1 cellular context compared by ENCODE assay signal in the genomic region with DNA sequence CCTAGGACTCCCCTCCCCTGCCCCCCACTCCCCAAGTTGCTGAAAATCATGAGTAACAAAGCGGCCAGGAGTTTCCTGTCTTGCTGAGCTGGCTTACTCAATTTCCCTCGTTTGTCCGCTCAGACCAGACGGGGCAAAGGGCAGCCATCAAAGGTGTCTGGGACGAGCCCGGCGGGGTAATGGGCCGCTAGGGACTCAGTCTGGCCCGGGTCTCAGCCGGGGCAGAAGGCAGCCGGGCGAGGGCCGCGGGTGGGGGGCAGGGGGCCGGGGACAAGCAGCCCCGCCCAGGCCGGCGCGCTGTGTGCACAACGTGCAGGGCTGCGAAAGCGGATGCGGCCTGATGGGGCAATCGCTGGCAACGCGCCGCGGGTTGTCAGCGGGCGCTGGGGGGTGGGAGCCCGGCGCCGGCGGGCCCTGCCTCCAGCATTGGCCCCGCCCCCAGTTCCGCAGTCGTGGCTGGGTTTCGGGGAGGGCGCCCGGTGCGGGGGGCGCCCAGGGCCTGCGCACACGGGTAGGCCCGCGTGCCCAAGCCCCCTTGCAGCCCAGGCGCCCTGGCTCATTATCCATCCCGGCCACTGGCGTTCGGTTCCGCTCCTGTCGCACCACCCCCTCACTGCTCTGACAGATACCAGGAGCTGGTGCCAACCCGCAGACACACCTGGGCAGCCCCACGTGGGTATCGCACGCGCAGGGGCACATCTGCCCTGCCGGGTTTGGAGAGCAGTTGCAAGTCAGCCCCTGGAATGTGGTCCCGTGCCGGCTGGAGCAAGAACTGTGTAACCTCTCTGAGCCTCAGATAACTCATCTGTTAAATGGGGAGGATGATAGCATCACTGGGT.
TF ChIP-seq lines count a peak whose summit lies in the region.

No MANE protein-coding gene starts in this region.

TF ChIP-seq in HepG2, 621 proteins besides CTCF, POLR2A, EP300 and RAD21 (continued from another document and continues in another):
- TF ChIP-seq, protein P1, sequence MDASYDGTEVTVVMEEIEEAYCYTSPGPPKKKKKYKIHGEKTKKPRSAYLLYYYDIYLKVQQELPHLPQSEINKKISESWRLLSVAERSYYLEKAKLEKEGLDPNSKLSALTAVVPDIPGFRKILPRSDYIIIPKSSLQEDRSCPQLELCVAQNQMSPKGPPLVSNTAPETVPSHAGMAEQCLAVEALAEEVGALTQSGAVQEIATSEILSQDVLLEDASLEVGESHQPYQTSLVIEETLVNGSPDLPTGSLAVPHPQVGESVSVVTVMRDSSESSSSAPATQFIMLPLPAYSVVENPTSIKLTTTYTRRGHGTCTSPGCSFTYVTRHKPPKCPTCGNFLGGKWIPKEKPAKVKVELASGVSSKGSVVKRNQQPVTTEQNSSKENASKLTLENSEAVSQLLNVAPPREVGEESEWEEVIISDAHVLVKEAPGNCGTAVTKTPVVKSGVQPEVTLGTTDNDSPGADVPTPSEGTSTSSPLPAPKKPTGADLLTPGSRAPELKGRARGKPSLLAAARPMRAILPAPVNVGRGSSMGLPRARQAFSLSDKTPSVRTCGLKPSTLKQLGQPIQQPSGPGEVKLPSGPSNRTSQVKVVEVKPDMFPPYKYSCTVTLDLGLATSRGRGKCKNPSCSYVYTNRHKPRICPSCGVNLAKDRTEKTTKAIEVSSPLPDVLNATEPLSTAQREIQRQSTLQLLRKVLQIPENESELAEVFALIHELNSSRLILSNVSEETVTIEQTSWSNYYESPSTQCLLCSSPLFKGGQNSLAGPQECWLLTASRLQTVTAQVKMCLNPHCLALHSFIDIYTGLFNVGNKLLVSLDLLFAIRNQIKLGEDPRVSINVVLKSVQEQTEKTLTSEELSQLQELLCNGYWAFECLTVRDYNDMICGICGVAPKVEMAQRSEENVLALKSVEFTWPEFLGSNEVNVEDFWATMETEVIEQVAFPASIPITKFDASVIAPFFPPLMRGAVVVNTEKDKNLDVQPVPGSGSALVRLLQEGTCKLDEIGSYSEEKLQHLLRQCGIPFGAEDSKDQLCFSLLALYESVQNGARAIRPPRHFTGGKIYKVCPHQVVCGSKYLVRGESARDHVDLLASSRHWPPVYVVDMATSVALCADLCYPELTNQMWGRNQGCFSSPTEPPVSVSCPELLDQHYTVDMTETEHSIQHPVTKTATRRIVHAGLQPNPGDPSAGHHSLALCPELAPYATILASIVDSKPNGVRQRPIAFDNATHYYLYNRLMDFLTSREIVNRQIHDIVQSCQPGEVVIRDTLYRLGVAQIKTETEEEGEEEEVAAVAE (CRISPR knock-in tag; IDR thresholded peaks at IDR 0.05; ENCODE audit: borderline replicate concordance), result no peak
- peak; percentile 67; the same call in 1 of the 2 replicates for TF ChIP-seq MAF1 (CRISPR knock-in tag; IDR thresholded peaks at IDR 0.05; ENCODE audit: borderline replicate concordance)
- TF ChIP-seq ZSCAN25 (CRISPR knock-in tag; IDR thresholded peaks at IDR 0.05), result peak; percentile 86
- TF ChIP-seq ZNF484 (CRISPR knock-in tag; IDR thresholded peaks at IDR 0.05; ENCODE audit: borderline replicate concordance, low read depth), result no peak
- no peak for TF ChIP-seq PAWR (CRISPR knock-in tag; IDR thresholded peaks at IDR 0.05; ENCODE audit: borderline replicate concordance)
- TF ChIP-seq ARNT2 (CRISPR knock-in tag; IDR thresholded peaks at IDR 0.05; ENCODE audit: low read depth), result peak; percentile 63; the same call in 1 of the 2 replicates
- 0 out of 2 replicates have a peak, but pooled peaks have one; percentile 8 for TF ChIP-seq ZNF577 (CRISPR knock-in tag; IDR thresholded peaks at IDR 0.05; ENCODE audit: borderline replicate concordance, low read depth)
- TF ChIP-seq, protein P2, sequence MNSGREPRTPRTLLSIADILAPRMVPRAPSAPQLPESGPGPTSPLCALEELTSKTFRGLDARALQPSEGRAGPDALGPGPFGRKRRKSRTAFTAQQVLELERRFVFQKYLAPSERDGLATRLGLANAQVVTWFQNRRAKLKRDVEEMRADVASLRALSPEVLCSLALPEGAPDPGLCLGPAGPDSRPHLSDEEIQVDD (CRISPR knock-in tag; IDR thresholded peaks at IDR 0.05; ENCODE audit: borderline replicate concordance), result no peak
- TF ChIP-seq ZNF737 (CRISPR knock-in tag; IDR thresholded peaks at IDR 0.05; ENCODE audit: borderline replicate concordance), result no peak
- no peak for TF ChIP-seq ZNF136 (CRISPR knock-in tag; IDR thresholded peaks at IDR 0.05; ENCODE audit: low read depth)
- TF ChIP-seq, protein P3, sequence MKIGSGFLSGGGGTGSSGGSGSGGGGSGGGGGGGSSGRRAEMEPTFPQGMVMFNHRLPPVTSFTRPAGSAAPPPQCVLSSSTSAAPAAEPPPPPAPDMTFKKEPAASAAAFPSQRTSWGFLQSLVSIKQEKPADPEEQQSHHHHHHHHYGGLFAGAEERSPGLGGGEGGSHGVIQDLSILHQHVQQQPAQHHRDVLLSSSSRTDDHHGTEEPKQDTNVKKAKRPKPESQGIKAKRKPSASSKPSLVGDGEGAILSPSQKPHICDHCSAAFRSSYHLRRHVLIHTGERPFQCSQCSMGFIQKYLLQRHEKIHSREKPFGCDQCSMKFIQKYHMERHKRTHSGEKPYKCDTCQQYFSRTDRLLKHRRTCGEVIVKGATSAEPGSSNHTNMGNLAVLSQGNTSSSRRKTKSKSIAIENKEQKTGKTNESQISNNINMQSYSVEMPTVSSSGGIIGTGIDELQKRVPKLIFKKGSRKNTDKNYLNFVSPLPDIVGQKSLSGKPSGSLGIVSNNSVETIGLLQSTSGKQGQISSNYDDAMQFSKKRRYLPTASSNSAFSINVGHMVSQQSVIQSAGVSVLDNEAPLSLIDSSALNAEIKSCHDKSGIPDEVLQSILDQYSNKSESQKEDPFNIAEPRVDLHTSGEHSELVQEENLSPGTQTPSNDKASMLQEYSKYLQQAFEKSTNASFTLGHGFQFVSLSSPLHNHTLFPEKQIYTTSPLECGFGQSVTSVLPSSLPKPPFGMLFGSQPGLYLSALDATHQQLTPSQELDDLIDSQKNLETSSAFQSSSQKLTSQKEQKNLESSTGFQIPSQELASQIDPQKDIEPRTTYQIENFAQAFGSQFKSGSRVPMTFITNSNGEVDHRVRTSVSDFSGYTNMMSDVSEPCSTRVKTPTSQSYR (CRISPR knock-in tag; IDR thresholded peaks at IDR 0.05; ENCODE audit: borderline replicate concordance), result peak; percentile 93; the same call in 1 of the 2 replicates
- TF ChIP-seq ATF1 (CRISPR knock-in tag; IDR thresholded peaks at IDR 0.05), result no peak
- TF ChIP-seq DPF2 (CRISPR knock-in tag; IDR thresholded peaks at IDR 0.05; ENCODE audit: borderline replicate concordance, low read depth), result peak; percentile 50; the same call in 1 of the 2 replicates
- peak; percentile 61 for TF ChIP-seq SALL1 (CRISPR knock-in tag; IDR thresholded peaks at IDR 0.05)
- TF ChIP-seq ZNF724P (CRISPR knock-in tag; IDR thresholded peaks at IDR 0.05; ENCODE audit: borderline replicate concordance), result 0 out of 2 replicates have a peak, but pooled peaks have one; percentile 60
- no peak for TF ChIP-seq ZNF17 (CRISPR knock-in tag; IDR thresholded peaks at IDR 0.05)
- TF ChIP-seq MED1 (CRISPR knock-in tag; IDR thresholded peaks at IDR 0.05), result peak; percentile 95
- no peak for TF ChIP-seq SIN3B (IDR thresholded peaks at IDR 0.05; ENCODE audit: low read length)
- TF ChIP-seq, protein P4, sequence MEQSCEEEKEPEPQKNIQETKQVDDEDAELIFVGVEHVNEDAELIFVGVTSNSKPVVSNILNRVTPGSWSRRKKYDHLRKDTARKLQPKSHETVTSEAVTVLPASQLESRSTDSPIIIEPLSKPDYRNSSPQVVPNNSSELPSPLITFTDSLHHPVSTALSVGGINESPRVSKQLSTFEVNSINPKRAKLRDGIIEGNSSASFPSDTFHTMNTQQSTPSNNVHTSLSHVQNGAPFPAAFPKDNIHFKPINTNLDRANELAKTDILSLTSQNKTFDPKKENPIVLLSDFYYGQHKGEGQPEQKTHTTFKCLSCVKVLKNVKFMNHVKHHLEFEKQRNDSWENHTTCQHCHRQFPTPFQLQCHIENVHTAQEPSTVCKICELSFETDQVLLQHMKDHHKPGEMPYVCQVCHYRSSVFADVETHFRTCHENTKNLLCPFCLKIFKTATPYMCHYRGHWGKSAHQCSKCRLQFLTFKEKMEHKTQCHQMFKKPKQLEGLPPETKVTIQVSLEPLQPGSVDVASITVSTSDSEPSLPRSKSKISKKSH (CRISPR knock-in tag; IDR thresholded peaks at IDR 0.05; ENCODE audit: borderline replicate concordance), result 0 out of 2 replicates have a peak, but pooled peaks have one; percentile 67
- no peak for TF ChIP-seq PRMT3 (CRISPR knock-in tag; IDR thresholded peaks at IDR 0.05; ENCODE audit: borderline replicate concordance, low read depth)
- TF ChIP-seq ZNF562 (CRISPR knock-in tag; IDR thresholded peaks at IDR 0.05; ENCODE audit: borderline replicate concordance), result no peak
- TF ChIP-seq, protein P5, sequence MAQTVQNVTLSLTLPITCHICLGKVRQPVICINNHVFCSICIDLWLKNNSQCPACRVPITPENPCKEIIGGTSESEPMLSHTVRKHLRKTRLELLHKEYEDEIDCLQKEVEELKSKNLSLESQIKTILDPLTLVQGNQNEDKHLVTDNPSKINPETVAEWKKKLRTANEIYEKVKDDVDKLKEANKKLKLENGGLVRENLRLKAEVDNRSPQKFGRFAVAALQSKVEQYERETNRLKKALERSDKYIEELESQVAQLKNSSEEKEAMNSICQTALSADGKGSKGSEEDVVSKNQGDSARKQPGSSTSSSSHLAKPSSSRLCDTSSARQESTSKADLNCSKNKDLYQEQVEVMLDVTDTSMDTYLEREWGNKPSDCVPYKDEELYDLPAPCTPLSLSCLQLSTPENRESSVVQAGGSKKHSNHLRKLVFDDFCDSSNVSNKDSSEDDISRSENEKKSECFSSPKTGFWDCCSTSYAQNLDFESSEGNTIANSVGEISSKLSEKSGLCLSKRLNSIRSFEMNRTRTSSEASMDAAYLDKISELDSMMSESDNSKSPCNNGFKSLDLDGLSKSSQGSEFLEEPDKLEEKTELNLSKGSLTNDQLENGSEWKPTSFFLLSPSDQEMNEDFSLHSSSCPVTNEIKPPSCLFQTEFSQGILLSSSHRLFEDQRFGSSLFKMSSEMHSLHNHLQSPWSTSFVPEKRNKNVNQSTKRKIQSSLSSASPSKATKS (CRISPR knock-in tag; IDR thresholded peaks at IDR 0.05), result no peak
- TF ChIP-seq ZNF383 (CRISPR knock-in tag; IDR thresholded peaks at IDR 0.05; ENCODE audit: borderline replicate concordance), result no peak
- TF ChIP-seq SATB2 (CRISPR knock-in tag; IDR thresholded peaks at IDR 0.05), result no peak
- no peak for TF ChIP-seq TAF15 (IDR thresholded peaks at IDR 0.05; ENCODE audit: low read depth, low read length, poor library complexity, severe bottlenecking)
- peak; percentile 28; the same call in 1 of the 2 replicates for TF ChIP-seq POLR2AphosphoS5 (IDR thresholded peaks at IDR 0.05; ENCODE audit: low read depth, low read length)
- TF ChIP-seq PHB2 (IDR thresholded peaks at IDR 0.05; ENCODE audit: partially characterized antibody), result no peak
- TF ChIP-seq, protein P6, sequence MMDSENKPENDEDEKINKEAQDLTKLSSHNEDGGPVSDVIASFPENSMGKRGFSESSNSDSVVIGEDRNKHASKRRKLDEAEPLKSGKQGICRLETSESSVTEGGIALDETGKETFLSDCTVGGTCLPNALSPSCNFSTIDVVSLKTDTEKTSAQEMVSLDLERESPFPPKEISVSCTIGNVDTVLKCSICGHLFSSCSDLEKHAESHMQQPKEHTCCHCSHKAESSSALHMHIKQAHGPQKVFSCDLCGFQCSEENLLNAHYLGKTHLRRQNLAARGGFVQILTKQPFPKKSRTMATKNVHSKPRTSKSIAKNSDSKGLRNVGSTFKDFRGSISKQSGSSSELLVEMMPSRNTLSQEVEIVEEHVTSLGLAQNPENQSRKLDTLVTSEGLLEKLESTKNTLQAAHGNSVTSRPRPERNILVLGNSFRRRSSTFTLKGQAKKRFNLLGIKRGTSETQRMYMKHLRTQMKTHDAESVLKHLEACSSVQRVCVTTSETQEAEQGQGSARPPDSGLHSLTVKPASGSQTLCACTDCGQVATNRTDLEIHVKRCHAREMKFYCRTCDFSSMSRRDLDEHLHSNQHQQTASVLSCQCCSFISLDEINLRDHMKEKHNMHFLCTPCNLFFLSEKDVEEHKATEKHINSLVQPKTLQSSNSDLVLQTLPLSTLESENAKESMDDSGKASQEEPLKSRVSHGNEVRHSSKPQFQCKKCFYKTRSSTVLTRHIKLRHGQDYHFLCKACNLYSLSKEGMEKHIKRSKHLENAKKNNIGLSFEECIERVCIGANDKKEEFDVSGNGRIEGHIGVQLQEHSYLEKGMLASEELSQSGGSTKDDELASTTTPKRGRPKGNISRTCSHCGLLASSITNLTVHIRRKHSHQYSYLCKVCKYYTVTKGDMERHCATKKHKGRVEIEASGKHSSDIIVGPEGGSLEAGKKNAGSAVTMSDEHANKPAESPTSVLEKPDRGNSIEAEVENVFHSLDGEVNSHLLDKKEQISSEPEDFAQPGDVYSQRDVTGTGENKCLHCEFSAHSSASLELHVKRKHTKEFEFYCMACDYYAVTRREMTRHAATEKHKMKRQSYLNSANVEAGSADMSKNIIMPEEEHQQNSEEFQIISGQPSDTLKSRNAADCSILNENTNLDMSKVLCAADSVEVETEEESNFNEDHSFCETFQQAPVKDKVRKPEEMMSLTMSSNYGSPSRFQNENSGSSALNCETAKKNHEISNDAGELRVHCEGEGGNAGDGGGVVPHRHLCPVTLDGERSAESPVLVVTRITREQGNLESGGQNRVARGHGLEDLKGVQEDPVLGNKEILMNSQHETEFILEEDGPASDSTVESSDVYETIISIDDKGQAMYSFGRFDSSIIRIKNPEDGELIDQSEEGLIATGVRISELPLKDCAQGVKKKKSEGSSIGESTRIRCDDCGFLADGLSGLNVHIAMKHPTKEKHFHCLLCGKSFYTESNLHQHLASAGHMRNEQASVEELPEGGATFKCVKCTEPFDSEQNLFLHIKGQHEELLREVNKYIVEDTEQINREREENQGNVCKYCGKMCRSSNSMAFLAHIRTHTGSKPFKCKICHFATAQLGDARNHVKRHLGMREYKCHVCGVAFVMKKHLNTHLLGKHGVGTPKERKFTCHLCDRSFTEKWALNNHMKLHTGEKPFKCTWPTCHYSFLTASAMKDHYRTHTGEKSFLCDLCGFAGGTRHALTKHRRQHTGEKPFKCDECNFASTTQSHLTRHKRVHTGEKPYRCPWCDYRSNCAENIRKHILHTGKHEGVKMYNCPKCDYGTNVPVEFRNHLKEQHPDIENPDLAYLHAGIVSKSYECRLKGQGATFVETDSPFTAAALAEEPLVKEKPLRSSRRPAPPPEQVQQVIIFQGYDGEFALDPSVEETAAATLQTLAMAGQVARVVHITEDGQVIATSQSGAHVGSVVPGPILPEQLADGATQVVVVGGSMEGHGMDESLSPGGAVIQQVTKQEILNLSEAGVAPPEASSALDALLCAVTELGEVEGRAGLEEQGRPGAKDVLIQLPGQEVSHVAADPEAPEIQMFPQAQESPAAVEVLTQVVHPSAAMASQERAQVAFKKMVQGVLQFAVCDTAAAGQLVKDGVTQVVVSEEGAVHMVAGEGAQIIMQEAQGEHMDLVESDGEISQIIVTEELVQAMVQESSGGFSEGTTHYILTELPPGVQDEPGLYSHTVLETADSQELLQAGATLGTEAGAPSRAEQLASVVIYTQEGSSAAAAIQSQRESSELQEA (CRISPR knock-in tag; IDR thresholded peaks at IDR 0.05; ENCODE audit: not compliant biosample characterization), result no peak
- TF ChIP-seq, protein P7, sequence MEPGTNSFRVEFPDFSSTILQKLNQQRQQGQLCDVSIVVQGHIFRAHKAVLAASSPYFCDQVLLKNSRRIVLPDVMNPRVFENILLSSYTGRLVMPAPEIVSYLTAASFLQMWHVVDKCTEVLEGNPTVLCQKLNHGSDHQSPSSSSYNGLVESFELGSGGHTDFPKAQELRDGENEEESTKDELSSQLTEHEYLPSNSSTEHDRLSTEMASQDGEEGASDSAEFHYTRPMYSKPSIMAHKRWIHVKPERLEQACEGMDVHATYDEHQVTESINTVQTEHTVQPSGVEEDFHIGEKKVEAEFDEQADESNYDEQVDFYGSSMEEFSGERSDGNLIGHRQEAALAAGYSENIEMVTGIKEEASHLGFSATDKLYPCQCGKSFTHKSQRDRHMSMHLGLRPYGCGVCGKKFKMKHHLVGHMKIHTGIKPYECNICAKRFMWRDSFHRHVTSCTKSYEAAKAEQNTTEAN (CRISPR knock-in tag; conservative IDR thresholded peaks at IDR 0.05), result no peak
- peak; percentile 90 for TF ChIP-seq ZMYM3 (CRISPR knock-in tag; IDR thresholded peaks at IDR 0.05)
- TF ChIP-seq PHF8 (CRISPR knock-in tag; IDR thresholded peaks at IDR 0.05), result peak; percentile 50; the same call in 1 of the 2 replicates
- no peak for TF ChIP-seq SNRNP70 (IDR thresholded peaks at IDR 0.05; ENCODE audit: low read depth, low read length)
